ENCODE assay signal across 8 cellular contexts in the genomic region with DNA sequence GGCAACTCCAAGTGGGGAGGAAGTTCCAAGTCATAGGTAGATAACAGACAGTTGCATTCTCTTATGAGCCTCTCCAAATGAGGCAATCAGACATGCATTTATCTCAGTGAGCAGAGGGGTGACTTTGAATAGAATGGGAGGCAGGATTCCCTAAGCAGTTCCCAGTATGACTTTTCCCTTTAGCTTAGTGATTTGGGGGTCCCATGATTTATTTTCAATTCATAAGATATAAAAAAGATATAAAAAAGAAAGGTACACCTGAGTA. TPM values are rescaled to one million over a fixed set of nuclear protein-coding genes. Genes with fewer than 3 reads are reported as not detected.
DNase-seq lines count a peak whose midpoint lies in the region; ATAC-seq, FAIRE-seq and TF ChIP-seq lines count a peak whose summit lies in the region.

No MANE protein-coding gene starts in this region.

- ATAC-seq in HG03571 (IDR thresholded peaks at IDR 0.05; ENCODE audit: unreplicated experiment) (no peak), GM19467 (IDR thresholded peaks at IDR 0.05; ENCODE audit: unreplicated experiment) (no peak)

- intact Hi-C loops in activated T-helper 2 cell treated with anti-CD3 and anti-CD28 coated beads, Interferon-gamma antibody, Interleukin-2, Interleukin-4, amounts not matched to agents 10 μg/mL and 5 μg/mL and 100 μg/mL, durations not matched to agents 14 hours and 24 hours and 36 hours (cut with micrococcal nuclease), result loop anchor here (2.0 to 10.0 kb wide), 4 partner anchors 377 to 944 kb away; a partner anchor contains a TSS
- intact Hi-C loops in kidney (cut with DNase I) (no loop called here), tibial artery (cut with DNase I; ENCODE audit: low total_unique reads) (loop anchor here (5.0 kb wide), 2 partner anchors 377 to 762 kb away; a partner anchor contains a TSS)

- peak overlapping the region; percentile 71 to 86 for H3K9ac ChIP-seq in kidney (ENCODE audit: low read length in 2 of 2)

- H3K4me3 ChIP-seq in kidney (ENCODE audit: low read length in 2 of 2) (peak overlapping the region; percentile 97 to 98), tibial artery (peak overlapping the region; percentile 60 to 71)

- H3K27ac ChIP-seq in kidney (ENCODE audit: low read depth in 2 of 2, low read length in 2 of 2), result no peak overlapping the region
- peak overlapping the region in 1 of 2 donors; percentile 92 for H3K27ac ChIP-seq in tibial artery

- H3K27me3 ChIP-seq in tibial artery, result no peaks in the 10 kb centered on the region

- H3K4me1 ChIP-seq in kidney (ENCODE audit: control insufficient read depth in 1 of 2, insufficient read depth in 1 of 2, low read depth in 1 of 2, low read length in 2 of 2) (peaks cover 2 to 12% of the 10 kb centered on the region in 2 donors), tibial artery (peaks cover 0 to 26% (median 16%) of the 10 kb centered on the region in 4 donors)

- peak overlapping the region; percentile 99 for H3K4me3 Mint-ChIP-seq in activated T-cell treated with anti-CD3 and anti-CD28 coated beads, Interleukin-2, amount 50 U/mL, for 24 hours
- H3K4me3 Mint-ChIP-seq in activated T-helper 2 cell treated with anti-CD3 and anti-CD28 coated beads, Interferon-gamma antibody, Interleukin-2, Interleukin-4, amounts not matched to agents 10 μg/mL and 5 μg/mL and 100 μg/mL, durations not matched to agents 14 hours and 24 hours and 36 hours (ENCODE audit: low read depth), result peak overlapping the region; percentile 99

- H3K36me3 ChIP-seq in kidney (ENCODE audit: control insufficient read depth in 1 of 2, insufficient read depth in 2 of 2, low read length in 2 of 2) (no peaks in the 10 kb centered on the region), tibial artery (peaks cover 5 to 7% (median 6%) of the 10 kb centered on the region in 3 donors)

- H3K27me3 Mint-ChIP-seq in activated T-cell treated with anti-CD3 and anti-CD28 coated beads, Interleukin-2, amount 50 U/mL, for 24 hours, result no peaks in the 10 kb centered on the region
- no peaks in the 10 kb centered on the region for H3K27me3 Mint-ChIP-seq in activated T-helper 2 cell treated with anti-CD3 and anti-CD28 coated beads, Interferon-gamma antibody, Interleukin-2, Interleukin-4, amounts not matched to agents 10 μg/mL and 5 μg/mL and 100 μg/mL, durations not matched to agents 14 hours and 24 hours and 36 hours (ENCODE audit: low read depth)

- H3K9me3 Mint-ChIP-seq in activated T-cell treated with anti-CD3 and anti-CD28 coated beads, Interleukin-2, amount 50 U/mL, for 24 hours, result no peaks in the 10 kb centered on the region
- H3K9me3 Mint-ChIP-seq in activated T-helper 2 cell treated with anti-CD3 and anti-CD28 coated beads, Interferon-gamma antibody, Interleukin-2, Interleukin-4, amounts not matched to agents 10 μg/mL and 5 μg/mL and 100 μg/mL, durations not matched to agents 14 hours and 24 hours and 36 hours, result no peaks in the 10 kb centered on the region

- peak overlapping the region; percentile 47 for H3K27ac Mint-ChIP-seq in activated T-cell treated with anti-CD3 and anti-CD28 coated beads, Interleukin-2, amount 50 U/mL, for 24 hours
- H3K27ac Mint-ChIP-seq in activated T-helper 2 cell treated with anti-CD3 and anti-CD28 coated beads, Interferon-gamma antibody, Interleukin-2, Interleukin-4, amounts not matched to agents 10 μg/mL and 5 μg/mL and 100 μg/mL, durations not matched to agents 14 hours and 24 hours and 36 hours, result peak overlapping the region; percentile 0

- peaks cover 23% of the 10 kb centered on the region for H3K4me1 Mint-ChIP-seq in activated T-cell treated with anti-CD3 and anti-CD28 coated beads, Interleukin-2, amount 50 U/mL, for 24 hours (ENCODE audit: low read depth)
- H3K4me1 Mint-ChIP-seq in activated T-helper 2 cell treated with anti-CD3 and anti-CD28 coated beads, Interferon-gamma antibody, Interleukin-2, Interleukin-4, amounts not matched to agents 10 μg/mL and 5 μg/mL and 100 μg/mL, durations not matched to agents 14 hours and 24 hours and 36 hours (ENCODE audit: low read depth), result peaks cover 12% of the 10 kb centered on the region

- DNase-seq in activated T-cell treated with anti-CD3 and anti-CD28 coated beads, Interleukin-2, amount 50 U/mL, for 24 hours, result no peak
- DNase-seq in activated T-cell treated with anti-CD3 and anti-CD28 coated beads, Interleukin-2, amount 50 U/mL, for 48 hours, result no peak
- no peak for DNase-seq in activated T-helper 2 cell treated with anti-CD3 and anti-CD28 coated beads, Interferon-gamma antibody, Interleukin-2, Interleukin-4, amounts not matched to agents 10 μg/mL and 5 μg/mL and 100 μg/mL, durations not matched to agents 14 hours and 24 hours and 36 hours (ENCODE audit: low spot score)
- DNase-seq in kidney (no peak), tibial artery (no peak), HuH-7 (ENCODE audit: low spot score) (no peak)

- H3K36me3 Mint-ChIP-seq in activated T-cell treated with anti-CD3 and anti-CD28 coated beads, Interleukin-2, amount 50 U/mL, for 24 hours (ENCODE audit: low read depth), result peaks cover 33% of the 10 kb centered on the region
- H3K36me3 Mint-ChIP-seq in activated T-helper 2 cell treated with anti-CD3 and anti-CD28 coated beads, Interferon-gamma antibody, Interleukin-2, Interleukin-4, amounts not matched to agents 10 μg/mL and 5 μg/mL and 100 μg/mL, durations not matched to agents 14 hours and 24 hours and 36 hours (ENCODE audit: low read depth), result peaks cover 8% of the 10 kb centered on the region

- H3K9me3 ChIP-seq in kidney (ENCODE audit: control insufficient read depth in 1 of 2, low read length in 2 of 2) (no peaks in the 10 kb centered on the region), tibial artery (no peaks in the 10 kb centered on the region)

- TF ChIP-seq CTCF in kidney (IDR thresholded peaks at IDR 0.05; ENCODE audit: borderline replicate concordance, extremely low read depth, insufficient read depth), result no peak
- TF ChIP-seq CTCF in tibial artery (IDR thresholded peaks at IDR 0.05), result no peak

- FAIRE-seq in kidney (lab: Jason Lieb, UNC), result no peak

RNA-seq across cellular contexts. Expression of a gene that starts 0.8 kb away (rescaled TPM):
- 27.0 and 27.3 TPM in 2 replicates for total RNA-seq in activated T-helper 2 cell treated with anti-CD3 and anti-CD28 coated beads, Interferon-gamma antibody, Interleukin-2, Interleukin-4, amounts not matched to agents 10 μg/mL and 5 μg/mL and 100 μg/mL, durations not matched to agents 14 hours and 24 hours and 36 hours
- 27.5 TPM for total RNA-seq in kidney
- polyA plus RNA-seq in kidney (ENCODE audit: insufficient read depth, low read depth, low replicate concordance), result 8.0 TPM

RNA-seq across cellular contexts. Expression of a gene that starts 42.1 kb away (rescaled TPM):
- total RNA-seq in activated T-helper 2 cell treated with anti-CD3 and anti-CD28 coated beads, Interferon-gamma antibody, Interleukin-2, Interleukin-4, amounts not matched to agents 10 μg/mL and 5 μg/mL and 100 μg/mL, durations not matched to agents 14 hours and 24 hours and 36 hours, result not detected in 2 replicates
- total RNA-seq in kidney, result 34.5 TPM
- polyA plus RNA-seq in kidney (ENCODE audit: insufficient read depth, low read depth, low replicate concordance), result 4.3 TPM

Comparison
In these comparisons a context has a peak if more than half of its experiments do, and no peak if none do; other contexts are left out.
1. RNA of a gene that starts 42.1 kb away (total RNA-seq): 34.5 TPM in kidney (single experiment); not detected in activated T-helper 2 cell treated with anti-CD3 and anti-CD28 coated beads, Interferon-gamma antibody, Interleukin-2, Interleukin-4, amounts not matched to agents 10 μg/mL and 5 μg/mL and 100 μg/mL, durations not matched to agents 14 hours and 24 hours and 36 hours; every median in the first group is over 10 times any median in the second.